ENCODE assay signal across 10 cellular contexts in genomic region chr9:125332527-125332926, GRCh38.
DNase-seq lines count a peak whose midpoint lies in the region; ATAC-seq and FAIRE-seq lines count a peak whose summit lies in the region.
"Had no signal": no experiment of that assay in that cellular context is flagged by ENCODE, and none has a peak within 500 bp of the region (broad histone marks: within the 10 kb centered on the region; RNA-seq: fewer than 3 reads in every experiment).

No MANE protein-coding gene starts in this region.

- DNase-seq in GM18507 (ENCODE audit: extremely low spot score, insufficient read length, low read depth) = peak; percentile 36
- peak; percentile 16 for DNase-seq in KBM-7
- peak; percentile 19 for DNase-seq in inferior parietal cortex (ENCODE audit: extremely low spot score)
- DNase-seq in EL = no peak
- DNase-seq in T-helper 9 cell = no peak
- DNase-seq in ACHN = no peak
- DNase-seq: NCI-H2227 treated with DMSO at 0.1 percent for 48 hours, ovary had no signal

- FAIRE-seq in GM18507 (lab: Jason Lieb, UNC) = peak; percentile 72

- ATAC-seq in GM21423 (IDR thresholded peaks at IDR 0.05; ENCODE audit: unreplicated experiment) = peak; percentile 79
- ATAC-seq in HG03139 (IDR thresholded peaks at IDR 0.05; ENCODE audit: unreplicated experiment) = no peak

- in situ Hi-C loops in KBM-7 (cut with MboI; ENCODE audit: low pct_unique_long_range_greater_than_20kb, low sequenced_read_pairs) = no loop called here
- in situ Hi-C loops in ACHN (cut with HindIII; ENCODE audit: low pct_ligation_motif_present, low pct_unique_long_range_greater_than_20kb, low sequenced_read_pairs) = no loop called here

Comparison
In these comparisons a context has a peak if more than half of its experiments do, and no peak if none do; other contexts are left out.
1. DNase-seq: peak in GM18507 (single experiment), KBM-7 (single experiment) and inferior parietal cortex (single experiment); none in EL (single experiment), T-helper 9 cell (single experiment) and ACHN (single experiment).